In the genomic region with DNA sequence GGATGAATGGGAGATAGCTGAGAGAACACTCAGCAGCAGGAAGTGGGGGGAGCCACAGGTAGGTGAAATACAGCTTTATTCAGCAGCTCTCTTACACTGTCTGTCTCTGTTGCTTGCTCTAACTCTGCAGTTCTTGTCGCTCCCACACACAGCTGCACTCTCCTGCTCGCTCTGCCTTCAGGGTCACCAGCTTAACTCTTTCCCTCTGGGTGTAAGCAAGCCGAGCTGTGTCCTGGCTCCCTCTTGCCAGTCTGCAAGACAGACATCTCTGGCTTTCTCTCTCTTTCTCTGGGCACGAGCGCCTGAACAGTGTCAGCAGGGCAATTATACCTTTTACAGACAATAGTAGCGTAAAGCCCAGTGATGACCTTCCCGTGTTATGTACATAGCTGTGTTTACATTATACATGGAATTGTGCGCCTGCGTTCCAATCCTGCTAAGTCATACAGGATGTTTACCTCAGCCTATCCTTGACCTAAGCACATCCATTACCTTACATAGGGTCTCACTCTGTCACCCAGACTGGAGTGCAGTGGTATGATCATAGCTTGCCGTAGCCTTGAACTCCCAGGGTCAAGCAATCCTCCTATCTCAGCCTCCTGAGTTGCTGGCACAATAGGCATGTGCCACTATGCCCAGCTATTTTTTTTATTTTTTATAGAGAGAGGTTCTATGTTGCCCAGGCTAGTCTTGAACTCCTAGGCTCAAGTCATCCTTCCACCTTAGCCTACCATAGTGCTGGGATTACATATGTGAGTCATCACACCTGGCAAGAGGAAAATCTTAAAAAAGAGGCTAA, we compare ENCODE assay signal across 1 cellular context.
A peak's percentile ranks its signal among the peaks of the same experiment; 100 is the strongest.
TF ChIP-seq lines count a peak whose summit lies in the region.

No MANE protein-coding gene starts in this region.

TF ChIP-seq in HepG2, 621 proteins besides CTCF, POLR2A, EP300 and RAD21 (continued from another document and continues in another):
- TF ChIP-seq BRF2 (CRISPR knock-in tag; IDR thresholded peaks at IDR 0.05) (peak; percentile 86; the same call in 1 of the 2 replicates), FOXJ3 (CRISPR knock-in tag; IDR thresholded peaks at IDR 0.05; ENCODE audit: borderline replicate concordance) (peak; percentile 99), ZFP37 (CRISPR knock-in tag; IDR thresholded peaks at IDR 0.05; ENCODE audit: borderline replicate concordance) (no peak), AKNA (CRISPR knock-in tag; IDR thresholded peaks at IDR 0.05; ENCODE audit: borderline replicate concordance) (no peak), ARHGAP35 (CRISPR knock-in tag; IDR thresholded peaks at IDR 0.05; ENCODE audit: borderline replicate concordance) (no peak; the same call in 1 of the 2 replicates), AHR (CRISPR knock-in tag; IDR thresholded peaks at IDR 0.05) (0 out of 2 replicates have a peak, but pooled peaks have one; percentile 30), STAG1 (CRISPR knock-in tag; IDR thresholded peaks at IDR 0.05) (no peak), REXO4 (CRISPR knock-in tag; IDR thresholded peaks at IDR 0.05; ENCODE audit: borderline replicate concordance) (peak; percentile 75; the same call in 1 of the 2 replicates), ZNF747 (CRISPR knock-in tag; IDR thresholded peaks at IDR 0.05; ENCODE audit: borderline replicate concordance) (peak; percentile 95; the same call in 1 of the 2 replicates), POLR2AphosphoS2 (IDR thresholded peaks at IDR 0.05; ENCODE audit: low read depth, low read length) (peak; percentile 89), NFIB (CRISPR knock-in tag; IDR thresholded peaks at IDR 0.05; ENCODE audit: borderline replicate concordance) (no peak), TOPORS (CRISPR knock-in tag; IDR thresholded peaks at IDR 0.05) (peak; percentile 95), HDAC1 (CRISPR knock-in tag; IDR thresholded peaks at IDR 0.05) (peak; percentile 97), ARNT2 (CRISPR knock-in tag; IDR thresholded peaks at IDR 0.05; ENCODE audit: low read depth) (peak; percentile 97), ZC3H13 (CRISPR knock-in tag; IDR thresholded peaks at IDR 0.05) (peak; percentile 85), HNRNPK (IDR thresholded peaks at IDR 0.05; ENCODE audit: low read depth, low read length, poor library complexity, severe bottlenecking) (no peak), CHD4 (IDR thresholded peaks at IDR 0.05; ENCODE audit: borderline replicate concordance, low read length) (peak; percentile 92), CHD2 (IDR thresholded peaks at IDR 0.05; ENCODE audit: low read depth, low read length) (no peak), SAFB2 (CRISPR knock-in tag; IDR thresholded peaks at IDR 0.05; ENCODE audit: borderline replicate concordance, low read depth) (peak; percentile 86; the same call in 1 of the 2 replicates), ZNF574 (CRISPR knock-in tag; IDR thresholded peaks at IDR 0.05) (peak; percentile 81), STAT5B (CRISPR knock-in tag; IDR thresholded peaks at IDR 0.05) (peak; percentile 44; the same call in 1 of the 2 replicates), ZNF343 (CRISPR knock-in tag; IDR thresholded peaks at IDR 0.05) (0 out of 2 replicates have a peak, but pooled peaks have one; percentile 68), ZNF510 (CRISPR knock-in tag; IDR thresholded peaks at IDR 0.05; ENCODE audit: low read depth) (no peak), DR1 (CRISPR knock-in tag; IDR thresholded peaks at IDR 0.05) (no peak), ZMYM3 (CRISPR knock-in tag; IDR thresholded peaks at IDR 0.05) (peak; percentile 99), HMG20A (CRISPR knock-in tag; IDR thresholded peaks at IDR 0.05; ENCODE audit: borderline replicate concordance) (peak; percentile 99), RNF219 (CRISPR knock-in tag; IDR thresholded peaks at IDR 0.05) (peak; percentile 98), ATF6 (CRISPR knock-in tag; conservative IDR thresholded peaks at IDR 0.05) (peak; percentile 70; the same call in 1 of the 2 replicates), ZNF354B (CRISPR knock-in tag; IDR thresholded peaks at IDR 0.05) (no peak), ZNF549 (CRISPR knock-in tag; IDR thresholded peaks at IDR 0.05) (no peak), SOX6 (IDR thresholded peaks at IDR 0.05) (no peak), SOX6 (CRISPR knock-in tag; IDR thresholded peaks at IDR 0.05) (peak; percentile 100), ZNF883 (CRISPR knock-in tag; IDR thresholded peaks at IDR 0.05; ENCODE audit: not compliant biosample characterization) (peak; percentile 71), ZNF816 (CRISPR knock-in tag; IDR thresholded peaks at IDR 0.05; ENCODE audit: borderline replicate concordance) (peak; percentile 56; the same call in 1 of the 2 replicates), ZNF484 (CRISPR knock-in tag; IDR thresholded peaks at IDR 0.05; ENCODE audit: borderline replicate concordance, low read depth) (no peak)
- TF ChIP-seq, protein P1, sequence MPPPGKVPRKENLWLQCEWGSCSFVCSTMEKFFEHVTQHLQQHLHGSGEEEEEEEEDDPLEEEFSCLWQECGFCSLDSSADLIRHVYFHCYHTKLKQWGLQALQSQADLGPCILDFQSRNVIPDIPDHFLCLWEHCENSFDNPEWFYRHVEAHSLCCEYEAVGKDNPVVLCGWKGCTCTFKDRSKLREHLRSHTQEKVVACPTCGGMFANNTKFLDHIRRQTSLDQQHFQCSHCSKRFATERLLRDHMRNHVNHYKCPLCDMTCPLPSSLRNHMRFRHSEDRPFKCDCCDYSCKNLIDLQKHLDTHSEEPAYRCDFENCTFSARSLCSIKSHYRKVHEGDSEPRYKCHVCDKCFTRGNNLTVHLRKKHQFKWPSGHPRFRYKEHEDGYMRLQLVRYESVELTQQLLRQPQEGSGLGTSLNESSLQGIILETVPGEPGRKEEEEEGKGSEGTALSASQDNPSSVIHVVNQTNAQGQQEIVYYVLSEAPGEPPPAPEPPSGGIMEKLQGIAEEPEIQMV (CRISPR knock-in tag; IDR thresholded peaks at IDR 0.05; ENCODE audit: low read depth): peak; percentile 72
- TF ChIP-seq, protein P2, sequence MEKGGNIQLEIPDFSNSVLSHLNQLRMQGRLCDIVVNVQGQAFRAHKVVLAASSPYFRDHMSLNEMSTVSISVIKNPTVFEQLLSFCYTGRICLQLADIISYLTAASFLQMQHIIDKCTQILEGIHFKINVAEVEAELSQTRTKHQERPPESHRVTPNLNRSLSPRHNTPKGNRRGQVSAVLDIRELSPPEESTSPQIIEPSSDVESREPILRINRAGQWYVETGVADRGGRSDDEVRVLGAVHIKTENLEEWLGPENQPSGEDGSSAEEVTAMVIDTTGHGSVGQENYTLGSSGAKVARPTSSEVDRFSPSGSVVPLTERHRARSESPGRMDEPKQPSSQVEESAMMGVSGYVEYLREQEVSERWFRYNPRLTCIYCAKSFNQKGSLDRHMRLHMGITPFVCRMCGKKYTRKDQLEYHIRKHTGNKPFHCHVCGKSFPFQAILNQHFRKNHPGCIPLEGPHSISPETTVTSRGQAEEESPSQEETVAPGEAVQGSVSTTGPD (CRISPR knock-in tag; IDR thresholded peaks at IDR 0.05): peak; percentile 50; the same call in 1 of the 2 replicates
- TF ChIP-seq, protein P3, sequence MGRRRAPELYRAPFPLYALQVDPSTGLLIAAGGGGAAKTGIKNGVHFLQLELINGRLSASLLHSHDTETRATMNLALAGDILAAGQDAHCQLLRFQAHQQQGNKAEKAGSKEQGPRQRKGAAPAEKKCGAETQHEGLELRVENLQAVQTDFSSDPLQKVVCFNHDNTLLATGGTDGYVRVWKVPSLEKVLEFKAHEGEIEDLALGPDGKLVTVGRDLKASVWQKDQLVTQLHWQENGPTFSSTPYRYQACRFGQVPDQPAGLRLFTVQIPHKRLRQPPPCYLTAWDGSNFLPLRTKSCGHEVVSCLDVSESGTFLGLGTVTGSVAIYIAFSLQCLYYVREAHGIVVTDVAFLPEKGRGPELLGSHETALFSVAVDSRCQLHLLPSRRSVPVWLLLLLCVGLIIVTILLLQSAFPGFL (CRISPR knock-in tag; IDR thresholded peaks at IDR 0.05): no peak
- TF ChIP-seq, protein P4, sequence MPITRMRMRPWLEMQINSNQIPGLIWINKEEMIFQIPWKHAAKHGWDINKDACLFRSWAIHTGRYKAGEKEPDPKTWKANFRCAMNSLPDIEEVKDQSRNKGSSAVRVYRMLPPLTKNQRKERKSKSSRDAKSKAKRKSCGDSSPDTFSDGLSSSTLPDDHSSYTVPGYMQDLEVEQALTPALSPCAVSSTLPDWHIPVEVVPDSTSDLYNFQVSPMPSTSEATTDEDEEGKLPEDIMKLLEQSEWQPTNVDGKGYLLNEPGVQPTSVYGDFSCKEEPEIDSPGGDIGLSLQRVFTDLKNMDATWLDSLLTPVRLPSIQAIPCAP (CRISPR knock-in tag; IDR thresholded peaks at IDR 0.05; ENCODE audit: low read depth): no peak; the same call in 1 of the 2 replicates
